In genomic region chr12:76226956-76227355, GRCh38 we compare ENCODE assay signal across 19 cellular contexts.
DNase-seq lines count a peak whose midpoint lies in the region; ATAC-seq, FAIRE-seq and TF ChIP-seq lines count a peak whose summit lies in the region.
"Had no signal": no experiment of that assay in that cellular context is flagged by ENCODE, and none has a peak within 500 bp of the region (broad histone marks: within the 10 kb centered on the region; RNA-seq: fewer than 3 reads in every experiment).

No MANE protein-coding gene starts in this region.

- POLR2A ChIA-PET in HEK293 (lab: Yijun Ruan, JAX) (no interaction called here), endothelial cell of umbilical vein (lab: Charles Lee) (interaction anchor here (0.6 to 1.2 kb wide), 2 partner anchors 33 to 144 kb away, joined by 3 read pairs; no protein-coding TSS in a partner anchor)

- ATAC-seq in HG03460 (IDR thresholded peaks at IDR 0.05; ENCODE audit: unreplicated experiment) = no peak

- H3K56ac ChIP-seq in mesendoderm (ENCODE audit: low read length) = no peak overlapping the region

- H3K9me1 ChIP-seq in endothelial cell of umbilical vein (replicated peaks; ENCODE audit: control insufficient read depth, extremely low read depth, insufficient read depth, low read length) = no peaks in the 10 kb centered on the region

- no peak overlapping the region for H2BK5ac ChIP-seq in mesendoderm (ENCODE audit: low read length)

- H3K18ac ChIP-seq in mesendoderm (ENCODE audit: low read length) = no peak overlapping the region

- H4K8ac ChIP-seq in mesendoderm (ENCODE audit: low read depth, low read length) = no peak overlapping the region

- TF ChIP-seq POLR2A in endothelial cell of umbilical vein (IDR thresholded peaks at IDR 0.05; ENCODE audit: low read depth, low read length) = no peak

- H2AK5ac ChIP-seq in mesendoderm (ENCODE audit: low read length) = no peak overlapping the region

- dilution Hi-C loops in endothelial cell of umbilical vein (cut with MboI; ENCODE audit: extremely low pct_ligation_motif_present, low sequenced_read_pairs) = no loop called here

- DNase-seq in endothelial cell of umbilical vein (ENCODE audit: low read depth, low spot score) (peak; percentile 6), kidney tubule cell (ENCODE audit: low spot score) (peak; percentile 5), mesendoderm (no peak)
- no peak for DNase-seq in stimulated activated naive CD4-positive, alpha-beta T cell (lab: John Stamatoyannopoulos, UW)
- DNase-seq: AML-193; CD4-positive, alpha-beta T cell; DMS153; DMS79; GDM1 had no signal

- H3K4me1 ChIP-seq in ACC112 (ENCODE audit: control insufficient read depth, insufficient read depth, low read length, unreplicated experiment) = peaks cover 19% of the 10 kb centered on the region
- no peaks in the 10 kb centered on the region for H3K4me1 ChIP-seq in HEK293 (ENCODE audit: control insufficient read depth, insufficient read depth, low read length)
- peaks cover 30% of the 10 kb centered on the region for H3K4me1 ChIP-seq in endothelial cell of umbilical vein (ENCODE audit: control insufficient read depth, extremely low read depth, insufficient read depth, low read length)
- no peaks in the 10 kb centered on the region for H3K4me1 ChIP-seq in mesendoderm (ENCODE audit: control insufficient read depth, low read depth, low read length)
- H3K4me1 ChIP-seq: HAP-1 had no signal

- H3K79me2 ChIP-seq in ACC112 (ENCODE audit: control insufficient read depth, insufficient read depth, low read length, unreplicated experiment) (no peaks in the 10 kb centered on the region), endothelial cell of umbilical vein (ENCODE audit: control insufficient read depth, insufficient read depth, low read length) (no peaks in the 10 kb centered on the region), mesendoderm (ENCODE audit: control insufficient read depth, insufficient read depth, low read length) (no peaks in the 10 kb centered on the region)

- no peak overlapping the region for H3K4ac ChIP-seq in mesendoderm (ENCODE audit: low read depth, low read length)

- H3K36me3 ChIP-seq in ACC112 (ENCODE audit: insufficient read depth, low read length) (no peaks in the 10 kb centered on the region), HEK293 (ENCODE audit: control insufficient read depth in 2 of 2, insufficient read depth in 1 of 2, low read length in 2 of 2) (no peaks in the 10 kb centered on the region), endothelial cell of umbilical vein (ENCODE audit: control insufficient read depth in 2 of 2, extremely low read depth in 1 of 2, insufficient read depth in 2 of 2, low read length in 2 of 2) (no peaks in the 10 kb centered on the region), mesendoderm (ENCODE audit: control insufficient read depth, insufficient read depth, low read length) (no peaks in the 10 kb centered on the region)
- H3K36me3 ChIP-seq: HAP-1 had no signal

- CTCF ChIA-PET in HEK293 (lab: Yijun Ruan, JAX) = interaction anchor here (0.9 kb wide), 1 partner anchor 743 kb away, joined by 4 read pairs; no protein-coding TSS in a partner anchor
- CTCF ChIA-PET in endothelial cell of umbilical vein (lab: Charles Lee) = interaction anchor here (0.9 to 1.6 kb wide), 10 partner anchors 10 to 147 kb away, joined by 3 to 8 read pairs (median 4); no protein-coding TSS in a partner anchor

- BruUV-seq in endothelial cell of umbilical vein (replicated peaks; lab: Mats Ljungman, UMichigan) = TSS peak; percentile 95

- intact Hi-C loops in endothelial cell of umbilical vein (cut with micrococcal nuclease) = loop anchor here (1.0 to 5.0 kb wide), 5 partner anchors 9 to 145 kb away; partner anchors contain the start of gene NAP1L1

- H4K20me1 ChIP-seq in endothelial cell of umbilical vein (replicated peaks; ENCODE audit: control insufficient read depth, extremely low read depth, insufficient read depth, low read length) = no peaks in the 10 kb centered on the region

- H3K9me3 ChIP-seq in HEK293 (ENCODE audit: control insufficient read depth, insufficient read depth, low read depth, low read length) = no peaks in the 10 kb centered on the region
- no peaks in the 10 kb centered on the region for H3K9me3 ChIP-seq in endothelial cell of umbilical vein (replicated peaks; ENCODE audit: control insufficient read depth, insufficient read depth, low read length)
- H3K9me3 ChIP-seq: HAP-1 had no signal

- no peaks in the 10 kb centered on the region for H3K27me3 ChIP-seq in ACC112 (ENCODE audit: insufficient read depth, low read length)
- no peaks in the 10 kb centered on the region for H3K27me3 ChIP-seq in endothelial cell of umbilical vein (ENCODE audit: control insufficient read depth in 2 of 2, insufficient read depth in 2 of 2, low read length in 2 of 2)
- no peaks in the 10 kb centered on the region for H3K27me3 ChIP-seq in mesendoderm (ENCODE audit: insufficient read depth, low read length, poor library complexity)

- no peak overlapping the region for H2BK15ac ChIP-seq in mesendoderm (replicated peaks; ENCODE audit: low read depth)

- H2AFZ ChIP-seq in ACC112 (ENCODE audit: low read length, unreplicated experiment) (peak overlapping the region; percentile 90), endothelial cell of umbilical vein (ENCODE audit: low read depth, low read length) (no peak overlapping the region)
- H2AFZ ChIP-seq: GM23248 had no signal

- H3K9ac ChIP-seq in endothelial cell of umbilical vein (replicated peaks; ENCODE audit: extremely low read depth, insufficient read depth, low read length) (no peak overlapping the region), mesendoderm (ENCODE audit: low read length) (no peak overlapping the region)
- H3K9ac ChIP-seq: GM23248 had no signal

- FAIRE-seq in endothelial cell of umbilical vein (lab: Jason Lieb, UNC) = no peak
- FAIRE-seq: A204.1, GM12892, GM18507 had no signal

- no peak overlapping the region for H4K5ac ChIP-seq in mesendoderm (ENCODE audit: low read length)

- no peak overlapping the region for H3K27ac ChIP-seq in ACC112 (ENCODE audit: low read depth, low read length)
- no peak overlapping the region for H3K27ac ChIP-seq in HEK293 (ENCODE audit: extremely low read depth, low read depth, low read length)
- peak overlapping the region; percentile 48 for H3K27ac ChIP-seq in endothelial cell of umbilical vein (ENCODE audit: insufficient read depth, low read depth, low read length)
- no peak overlapping the region for H3K27ac ChIP-seq in mesendoderm (ENCODE audit: low read depth, low read length)
- H3K27ac ChIP-seq: C4-2B, GM23248, HL-60 had no signal

- no peaks in the 10 kb centered on the region for H3K79me1 ChIP-seq in mesendoderm (ENCODE audit: low read length)

- no peak overlapping the region for H2BK120ac ChIP-seq in mesendoderm (ENCODE audit: low read depth, low read length)

- no CpG with 5 or more reads among the region's 1 CpG for WGBS in mesendoderm (ENCODE audit: extremely low coverage, insufficient coverage, low lambda C conversion rate)

- no peak overlapping the region for H3K23ac ChIP-seq in mesendoderm (ENCODE audit: low read length)

- H3K4me2 ChIP-seq in endothelial cell of umbilical vein (ENCODE audit: insufficient read depth, low read length) (peak overlapping the region; percentile 17), mesendoderm (ENCODE audit: low read length) (no peak overlapping the region)

- TF ChIP-seq CTCF in HEK293 (tag by site-specific recombination; IDR thresholded peaks at IDR 0.05) = no peak
- TF ChIP-seq CTCF in endothelial cell of umbilical vein (IDR thresholded peaks at IDR 0.05; ENCODE audit: extremely low read depth in 1 of 2, insufficient read depth in 1 of 2, low read depth in 1 of 2, low read length in 2 of 2) = no peak

- no peak overlapping the region for H3K4me3 ChIP-seq in ACC112 (ENCODE audit: low read depth, low read length)
- H3K4me3 ChIP-seq in HEK293 (ENCODE audit: low read depth, low read length) = no peak overlapping the region
- H3K4me3 ChIP-seq in endothelial cell of umbilical vein (replicated peaks in 1 of 3; ENCODE audit: insufficient read depth in 1 of 3, low read depth in 1 of 3, low read length in 3 of 3) = no peak overlapping the region
- H3K4me3 ChIP-seq in mesendoderm (ENCODE audit: low read length) = no peak overlapping the region
- H3K4me3 ChIP-seq: GM23248, HAP-1 had no signal

TF ChIP-seq in HEK293, 187 proteins besides CTCF, POLR2A, EP300 and RAD21 (continues in another document):
- no peak for TF ChIP-seq PATZ1 (tag by site-specific recombination; IDR thresholded peaks at IDR 0.05)
- TF ChIP-seq ZNF184 (tag by site-specific recombination; IDR thresholded peaks at IDR 0.05) = no peak
- peak; percentile 71 for TF ChIP-seq SCRT2 (tag by site-specific recombination; IDR thresholded peaks at IDR 0.05)

TF ChIP-seq in endothelial cell of umbilical vein, 7 proteins besides CTCF, POLR2A, EP300 and RAD21:
- TF ChIP-seq EZH2 (IDR thresholded peaks at IDR 0.05; ENCODE audit: borderline replicate concordance, low read depth, low read length, severe bottlenecking) (no peak), FOS (IDR thresholded peaks at IDR 0.05; ENCODE audit: borderline replicate concordance, insufficient read depth, low read length) (no peak), POLR2AphosphoS5 (IDR thresholded peaks at IDR 0.05; ENCODE audit: insufficient read depth, low read depth, low read length) (no peak), JUN (IDR thresholded peaks at IDR 0.05; ENCODE audit: borderline replicate concordance, insufficient read depth, insufficient read length, low read depth) (no peak), GATA2 (IDR thresholded peaks at IDR 0.05; ENCODE audit: insufficient read depth, insufficient read length, low read depth, low read length) (no peak), MAX (IDR thresholded peaks at IDR 0.05; ENCODE audit: insufficient read depth, insufficient read length) (no peak), MYC (IDR thresholded peaks at IDR 0.05; ENCODE audit: low read depth, low read length) (no peak)

Comparison
In these comparisons a context has a peak if more than half of its experiments do, and no peak if none do; other contexts are left out.
1. DNase-seq: peak in endothelial cell of umbilical vein (single experiment) and kidney tubule cell (single experiment); none in mesendoderm (single experiment) and stimulated activated naive CD4-positive, alpha-beta T cell (0 of 6).